In genomic region chr4:76830612-76831474, GRCh38 we compare ENCODE assay signal across 1 cellular context.
A peak's percentile ranks its signal among the peaks of the same experiment; 100 is the strongest.
TF ChIP-seq lines count a peak whose summit lies in the region.

No MANE protein-coding gene starts in this region.

TF ChIP-seq in HepG2, 621 proteins besides CTCF, POLR2A, EP300 and RAD21 (continued from another document and continues in another):
- TF ChIP-seq ZNF766 (CRISPR knock-in tag; IDR thresholded peaks at IDR 0.05; ENCODE audit: borderline replicate concordance): no peak
- TF ChIP-seq KDM5B (CRISPR knock-in tag; IDR thresholded peaks at IDR 0.05; ENCODE audit: borderline replicate concordance): 0 out of 2 replicates have a peak, but pooled peaks have one; percentile 17
- TF ChIP-seq, protein P1, sequence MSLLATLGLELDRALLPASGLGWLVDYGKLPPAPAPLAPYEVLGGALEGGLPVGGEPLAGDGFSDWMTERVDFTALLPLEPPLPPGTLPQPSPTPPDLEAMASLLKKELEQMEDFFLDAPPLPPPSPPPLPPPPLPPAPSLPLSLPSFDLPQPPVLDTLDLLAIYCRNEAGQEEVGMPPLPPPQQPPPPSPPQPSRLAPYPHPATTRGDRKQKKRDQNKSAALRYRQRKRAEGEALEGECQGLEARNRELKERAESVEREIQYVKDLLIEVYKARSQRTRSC (CRISPR knock-in tag; IDR thresholded peaks at IDR 0.05; ENCODE audit: low read depth): no peak
- TF ChIP-seq CREB1 (IDR thresholded peaks at IDR 0.05): peak; percentile 72
- TF ChIP-seq CREB1 (CRISPR knock-in tag; IDR thresholded peaks at IDR 0.05): peak; percentile 84
- TF ChIP-seq GLI4 (CRISPR knock-in tag; IDR thresholded peaks at IDR 0.05; ENCODE audit: borderline replicate concordance): peak; percentile 84; the same call in 1 of the 2 replicates
- TF ChIP-seq MTF1 (CRISPR knock-in tag; IDR thresholded peaks at IDR 0.05): no peak
- TF ChIP-seq NKX3-1 (CRISPR knock-in tag; IDR thresholded peaks at IDR 0.05): no peak
- no peak for TF ChIP-seq RFX5 (IDR thresholded peaks at IDR 0.05; ENCODE audit: low read depth, low read length)
- TF ChIP-seq, protein P2, sequence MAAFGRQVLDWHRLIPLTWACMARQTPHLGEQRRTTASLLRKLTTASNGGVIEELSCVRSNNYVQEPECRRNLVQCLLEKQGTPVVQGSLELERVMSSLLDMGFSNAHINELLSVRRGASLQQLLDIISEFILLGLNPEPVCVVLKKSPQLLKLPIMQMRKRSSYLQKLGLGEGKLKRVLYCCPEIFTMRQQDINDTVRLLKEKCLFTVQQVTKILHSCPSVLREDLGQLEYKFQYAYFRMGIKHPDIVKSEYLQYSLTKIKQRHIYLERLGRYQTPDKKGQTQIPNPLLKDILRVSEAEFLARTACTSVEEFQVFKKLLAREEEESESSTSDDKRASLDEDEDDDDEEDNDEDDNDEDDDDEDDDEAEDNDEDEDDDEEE (CRISPR knock-in tag; IDR thresholded peaks at IDR 0.05): no peak
- TF ChIP-seq ZNF34 (CRISPR knock-in tag; IDR thresholded peaks at IDR 0.05; ENCODE audit: borderline replicate concordance): no peak
- TF ChIP-seq, protein P3, sequence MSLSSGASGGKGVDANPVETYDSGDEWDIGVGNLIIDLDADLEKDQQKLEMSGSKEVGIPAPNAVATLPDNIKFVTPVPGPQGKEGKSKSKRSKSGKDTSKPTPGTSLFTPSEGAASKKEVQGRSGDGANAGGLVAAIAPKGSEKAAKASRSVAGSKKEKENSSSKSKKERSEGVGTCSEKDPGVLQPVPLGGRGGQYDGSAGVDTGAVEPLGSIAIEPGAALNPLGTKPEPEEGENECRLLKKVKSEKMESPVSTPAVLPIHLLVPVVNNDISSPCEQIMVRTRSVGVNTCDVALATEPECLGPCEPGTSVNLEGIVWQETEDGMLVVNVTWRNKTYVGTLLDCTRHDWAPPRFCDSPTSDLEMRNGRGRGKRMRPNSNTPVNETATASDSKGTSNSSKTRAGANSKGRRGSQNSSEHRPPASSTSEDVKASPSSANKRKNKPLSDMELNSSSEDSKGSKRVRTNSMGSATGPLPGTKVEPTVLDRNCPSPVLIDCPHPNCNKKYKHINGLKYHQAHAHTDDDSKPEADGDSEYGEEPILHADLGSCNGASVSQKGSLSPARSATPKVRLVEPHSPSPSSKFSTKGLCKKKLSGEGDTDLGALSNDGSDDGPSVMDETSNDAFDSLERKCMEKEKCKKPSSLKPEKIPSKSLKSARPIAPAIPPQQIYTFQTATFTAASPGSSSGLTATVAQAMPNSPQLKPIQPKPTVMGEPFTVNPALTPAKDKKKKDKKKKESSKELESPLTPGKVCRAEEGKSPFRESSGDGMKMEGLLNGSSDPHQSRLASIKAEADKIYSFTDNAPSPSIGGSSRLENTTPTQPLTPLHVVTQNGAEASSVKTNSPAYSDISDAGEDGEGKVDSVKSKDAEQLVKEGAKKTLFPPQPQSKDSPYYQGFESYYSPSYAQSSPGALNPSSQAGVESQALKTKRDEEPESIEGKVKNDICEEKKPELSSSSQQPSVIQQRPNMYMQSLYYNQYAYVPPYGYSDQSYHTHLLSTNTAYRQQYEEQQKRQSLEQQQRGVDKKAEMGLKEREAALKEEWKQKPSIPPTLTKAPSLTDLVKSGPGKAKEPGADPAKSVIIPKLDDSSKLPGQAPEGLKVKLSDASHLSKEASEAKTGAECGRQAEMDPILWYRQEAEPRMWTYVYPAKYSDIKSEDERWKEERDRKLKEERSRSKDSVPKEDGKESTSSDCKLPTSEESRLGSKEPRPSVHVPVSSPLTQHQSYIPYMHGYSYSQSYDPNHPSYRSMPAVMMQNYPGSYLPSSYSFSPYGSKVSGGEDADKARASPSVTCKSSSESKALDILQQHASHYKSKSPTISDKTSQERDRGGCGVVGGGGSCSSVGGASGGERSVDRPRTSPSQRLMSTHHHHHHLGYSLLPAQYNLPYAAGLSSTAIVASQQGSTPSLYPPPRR (CRISPR knock-in tag; IDR thresholded peaks at IDR 0.05; ENCODE audit: borderline replicate concordance): peak; percentile 80; the same call in 1 of the 2 replicates
- TF ChIP-seq, protein P4, sequence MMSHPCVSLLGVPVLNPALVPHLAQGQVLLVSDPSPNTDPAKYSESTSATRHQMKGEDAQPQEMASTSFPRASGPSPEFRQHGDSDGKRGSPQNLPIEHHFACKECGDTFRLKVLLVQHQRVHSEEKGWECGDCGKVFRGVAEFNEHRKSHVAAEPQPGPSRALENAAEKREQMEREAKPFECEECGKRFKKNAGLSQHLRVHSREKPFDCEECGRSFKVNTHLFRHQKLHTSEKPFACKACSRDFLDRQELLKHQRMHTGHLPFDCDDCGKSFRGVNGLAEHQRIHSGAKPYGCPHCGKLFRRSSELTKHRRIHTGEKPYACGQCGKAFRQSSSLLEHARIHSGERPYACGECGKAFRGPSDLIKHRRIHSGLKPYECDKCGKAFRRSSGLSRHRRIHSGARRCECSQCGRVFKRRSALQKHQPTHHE (CRISPR knock-in tag; IDR thresholded peaks at IDR 0.05; ENCODE audit: borderline replicate concordance): 0 out of 2 replicates have a peak, but pooled peaks have one; percentile 30
- TF ChIP-seq, protein P5, sequence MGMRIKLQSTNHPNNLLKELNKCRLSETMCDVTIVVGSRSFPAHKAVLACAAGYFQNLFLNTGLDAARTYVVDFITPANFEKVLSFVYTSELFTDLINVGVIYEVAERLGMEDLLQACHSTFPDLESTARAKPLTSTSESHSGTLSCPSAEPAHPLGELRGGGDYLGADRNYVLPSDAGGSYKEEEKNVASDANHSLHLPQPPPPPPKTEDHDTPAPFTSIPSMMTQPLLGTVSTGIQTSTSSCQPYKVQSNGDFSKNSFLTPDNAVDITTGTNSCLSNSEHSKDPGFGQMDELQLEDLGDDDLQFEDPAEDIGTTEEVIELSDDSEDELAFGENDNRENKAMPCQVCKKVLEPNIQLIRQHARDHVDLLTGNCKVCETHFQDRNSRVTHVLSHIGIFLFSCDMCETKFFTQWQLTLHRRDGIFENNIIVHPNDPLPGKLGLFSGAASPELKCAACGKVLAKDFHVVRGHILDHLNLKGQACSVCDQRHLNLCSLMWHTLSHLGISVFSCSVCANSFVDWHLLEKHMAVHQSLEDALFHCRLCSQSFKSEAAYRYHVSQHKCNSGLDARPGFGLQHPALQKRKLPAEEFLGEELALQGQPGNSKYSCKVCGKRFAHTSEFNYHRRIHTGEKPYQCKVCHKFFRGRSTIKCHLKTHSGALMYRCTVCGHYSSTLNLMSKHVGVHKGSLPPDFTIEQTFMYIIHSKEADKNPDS (CRISPR knock-in tag; IDR thresholded peaks at IDR 0.05): no peak
- peak; percentile 64 for TF ChIP-seq ZNF687 (CRISPR knock-in tag; IDR thresholded peaks at IDR 0.05)
- peak; percentile 84; the same call in 1 of the 2 replicates for TF ChIP-seq MEIS1 (CRISPR knock-in tag; IDR thresholded peaks at IDR 0.05; ENCODE audit: borderline replicate concordance)
- TF ChIP-seq, protein P6, sequence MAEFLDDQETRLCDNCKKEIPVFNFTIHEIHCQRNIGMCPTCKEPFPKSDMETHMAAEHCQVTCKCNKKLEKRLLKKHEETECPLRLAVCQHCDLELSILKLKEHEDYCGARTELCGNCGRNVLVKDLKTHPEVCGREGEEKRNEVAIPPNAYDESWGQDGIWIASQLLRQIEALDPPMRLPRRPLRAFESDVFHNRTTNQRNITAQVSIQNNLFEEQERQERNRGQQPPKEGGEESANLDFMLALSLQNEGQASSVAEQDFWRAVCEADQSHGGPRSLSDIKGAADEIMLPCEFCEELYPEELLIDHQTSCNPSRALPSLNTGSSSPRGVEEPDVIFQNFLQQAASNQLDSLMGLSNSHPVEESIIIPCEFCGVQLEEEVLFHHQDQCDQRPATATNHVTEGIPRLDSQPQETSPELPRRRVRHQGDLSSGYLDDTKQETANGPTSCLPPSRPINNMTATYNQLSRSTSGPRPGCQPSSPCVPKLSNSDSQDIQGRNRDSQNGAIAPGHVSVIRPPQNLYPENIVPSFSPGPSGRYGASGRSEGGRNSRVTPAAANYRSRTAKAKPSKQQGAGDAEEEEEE (CRISPR knock-in tag; IDR thresholded peaks at IDR 0.05; ENCODE audit: borderline replicate concordance): no peak; the same call in 1 of the 2 replicates
- peak; percentile 48; the same call in 1 of the 2 replicates for TF ChIP-seq SIX1 (CRISPR knock-in tag; IDR thresholded peaks at IDR 0.05; ENCODE audit: borderline replicate concordance)
- TF ChIP-seq, protein P7, sequence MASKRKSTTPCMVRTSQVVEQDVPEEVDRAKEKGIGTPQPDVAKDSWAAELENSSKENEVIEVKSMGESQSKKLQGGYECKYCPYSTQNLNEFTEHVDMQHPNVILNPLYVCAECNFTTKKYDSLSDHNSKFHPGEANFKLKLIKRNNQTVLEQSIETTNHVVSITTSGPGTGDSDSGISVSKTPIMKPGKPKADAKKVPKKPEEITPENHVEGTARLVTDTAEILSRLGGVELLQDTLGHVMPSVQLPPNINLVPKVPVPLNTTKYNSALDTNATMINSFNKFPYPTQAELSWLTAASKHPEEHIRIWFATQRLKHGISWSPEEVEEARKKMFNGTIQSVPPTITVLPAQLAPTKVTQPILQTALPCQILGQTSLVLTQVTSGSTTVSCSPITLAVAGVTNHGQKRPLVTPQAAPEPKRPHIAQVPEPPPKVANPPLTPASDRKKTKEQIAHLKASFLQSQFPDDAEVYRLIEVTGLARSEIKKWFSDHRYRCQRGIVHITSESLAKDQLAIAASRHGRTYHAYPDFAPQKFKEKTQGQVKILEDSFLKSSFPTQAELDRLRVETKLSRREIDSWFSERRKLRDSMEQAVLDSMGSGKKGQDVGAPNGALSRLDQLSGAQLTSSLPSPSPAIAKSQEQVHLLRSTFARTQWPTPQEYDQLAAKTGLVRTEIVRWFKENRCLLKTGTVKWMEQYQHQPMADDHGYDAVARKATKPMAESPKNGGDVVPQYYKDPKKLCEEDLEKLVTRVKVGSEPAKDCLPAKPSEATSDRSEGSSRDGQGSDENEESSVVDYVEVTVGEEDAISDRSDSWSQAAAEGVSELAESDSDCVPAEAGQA (IDR thresholded peaks at IDR 0.05; ENCODE audit: low read depth): peak; percentile 43; the same call in 1 of the 2 replicates
- TF ChIP-seq, protein P7 (CRISPR knock-in tag; IDR thresholded peaks at IDR 0.05; ENCODE audit: borderline replicate concordance): no peak
- no peak for TF ChIP-seq ATAD3A (CRISPR knock-in tag; IDR thresholded peaks at IDR 0.05)
- TF ChIP-seq, protein P8, sequence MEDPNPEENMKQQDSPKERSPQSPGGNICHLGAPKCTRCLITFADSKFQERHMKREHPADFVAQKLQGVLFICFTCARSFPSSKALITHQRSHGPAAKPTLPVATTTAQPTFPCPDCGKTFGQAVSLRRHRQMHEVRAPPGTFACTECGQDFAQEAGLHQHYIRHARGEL (CRISPR knock-in tag; IDR thresholded peaks at IDR 0.05): no peak
- TF ChIP-seq CREBL2 (CRISPR knock-in tag; IDR thresholded peaks at IDR 0.05; ENCODE audit: borderline replicate concordance): no peak
- TF ChIP-seq ZNF24 (IDR thresholded peaks at IDR 0.05): no peak
- peak; percentile 46; the same call in 1 of the 2 replicates for TF ChIP-seq ZMYM2 (CRISPR knock-in tag; IDR thresholded peaks at IDR 0.05)
- TF ChIP-seq PLSCR1 (CRISPR knock-in tag; IDR thresholded peaks at IDR 0.05; ENCODE audit: borderline replicate concordance): no peak
- no peak for TF ChIP-seq ADNP (CRISPR knock-in tag; IDR thresholded peaks at IDR 0.05)
